ENCODE assay signal across 9 cellular contexts in the genomic region with DNA sequence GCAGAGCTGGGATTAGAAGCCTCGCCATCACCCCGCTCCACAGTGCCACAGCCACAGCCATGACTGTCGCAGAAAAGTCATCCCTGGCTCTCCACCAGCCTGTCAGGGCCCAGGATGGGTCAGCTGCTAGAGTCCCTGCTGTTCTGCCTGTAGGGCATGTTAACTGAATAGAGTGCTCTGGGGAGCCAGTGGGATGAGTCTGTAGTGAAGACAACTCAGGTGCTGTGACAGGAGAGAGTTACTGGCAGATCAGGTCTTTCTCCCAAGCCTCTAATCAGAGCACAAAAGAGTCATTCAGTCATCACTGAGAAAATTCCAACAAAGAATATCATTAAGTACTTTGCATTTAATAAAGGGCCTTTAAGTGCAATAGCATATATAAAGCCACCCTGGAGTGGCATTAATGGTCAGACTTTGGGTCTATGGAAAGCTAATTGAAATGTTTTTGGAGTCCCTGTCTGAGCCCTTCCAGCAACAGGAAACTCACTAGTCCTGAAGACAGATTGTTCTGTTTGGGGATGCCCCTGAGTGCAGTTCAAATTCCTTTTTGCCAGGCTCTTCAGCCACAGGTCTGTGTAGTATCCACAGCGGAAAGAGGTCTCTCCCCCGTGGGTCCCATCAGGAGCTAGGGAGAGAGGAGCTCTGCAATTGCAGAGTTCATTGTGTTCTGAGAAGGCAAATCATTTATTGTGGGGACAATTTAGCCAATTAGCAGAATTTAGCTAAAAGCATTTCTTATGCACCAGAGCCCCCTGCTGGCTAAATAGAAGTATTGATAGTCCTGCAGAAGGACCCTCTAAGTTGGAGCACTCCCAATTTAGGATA. TPM values are rescaled to one million over a fixed set of nuclear protein-coding genes. Genes with fewer than 3 reads are reported as not detected.
A peak's percentile ranks its signal among the peaks of the same experiment; 100 is the strongest.
DNase-seq lines count a peak whose midpoint lies in the region; ATAC-seq and TF ChIP-seq lines count a peak whose summit lies in the region.
"Had no signal": no experiment of that assay in that cellular context is flagged by ENCODE, and none has a peak within 500 bp of the region (broad histone marks: within the 10 kb centered on the region; RNA-seq: fewer than 3 reads in every experiment).

No MANE protein-coding gene starts in this region.

- no peak overlapping the region for H3K27ac Mint-ChIP-seq in CD4-positive, alpha-beta T cell
- H3K27ac Mint-ChIP-seq in activated CD8-positive, alpha-beta T cell treated with anti-CD3 and anti-CD28 coated beads for 36 hours = no peak overlapping the region

- peaks cover 8% of the 10 kb centered on the region for H3K9me3 Mint-ChIP-seq in CD4-positive, alpha-beta T cell
- peaks cover 20% of the 10 kb centered on the region for H3K9me3 Mint-ChIP-seq in activated CD8-positive, alpha-beta T cell treated with anti-CD3 and anti-CD28 coated beads for 36 hours

- ATAC-seq in CD4-positive, alpha-beta T cell (ENCODE audit: poor library complexity) = no peak
- peak; percentile 44 for ATAC-seq in GM21423 (IDR thresholded peaks at IDR 0.05; ENCODE audit: unreplicated experiment)
- no peak for ATAC-seq in activated CD8-positive, alpha-beta T cell treated with anti-CD3 and anti-CD28 coated beads for 36 hours

- peak; percentile 89 for TF ChIP-seq CTCF in CD4-positive, alpha-beta T cell (IDR thresholded peaks at IDR 0.05)
- peak; percentile 86 for TF ChIP-seq CTCF in activated CD8-positive, alpha-beta T cell treated with anti-CD3 and anti-CD28 coated beads for 36 hours (IDR thresholded peaks at IDR 0.05)

- CTCF ChIA-PET in CD4-positive, alpha-beta T cell (lab: Charles Lee) = interaction anchor here (0.7 to 1.2 kb wide), 3 partner anchors 9 to 20 kb away, joined by 3 to 7 read pairs (median 4); no protein-coding TSS in a partner anchor
- CTCF ChIA-PET in activated CD8-positive, alpha-beta T cell treated with anti-CD3 and anti-CD28 coated beads for 36 hours (lab: Charles Lee) = interaction anchor here (0.6 to 3.6 kb wide), 18 partner anchors 9 to 457 kb away, joined by 3 to 33 read pairs (median 4); no protein-coding TSS in a partner anchor

- intact Hi-C loops in CD4-positive, alpha-beta T cell (cut with DNase I, micrococcal nuclease) = loop anchor here (1.0 to 10.0 kb wide), 5 partner anchors 97 to 1309 kb away; no protein-coding TSS in a partner anchor
- intact Hi-C loops in activated CD8-positive, alpha-beta T cell treated with anti-CD3 and anti-CD28 coated beads for 36 hours (cut with micrococcal nuclease) = loop anchor here (2.0 kb wide), 1 partner anchor 433 kb away; no protein-coding TSS in a partner anchor

- no peak overlapping the region for H3K27ac ChIP-seq in CD4-positive, alpha-beta T cell (ENCODE audit: low read depth, low read length)
- H3K27ac ChIP-seq: SJSA1 had no signal

- DNase-seq in CD4-positive, alpha-beta T cell = peak in 2 of 10 experiments; percentile 4 to 7
- DNase-seq in NCI-H2196 treated with DMSO at 0.1 percent for 48 hours (lab: John Stamatoyannopoulos, UW; ENCODE audit: unreplicated experiment) (peak; percentile 61), germinal center (ENCODE audit: low spot score) (peak; percentile 54), putamen (ENCODE audit: low spot score) (peak; percentile 61), cerebellar nuclear complex (lab: John Stamatoyannopoulos, UW) (no peak), GM19238 (ENCODE audit: insufficient read length, low spot score) (no peak)
- DNase-seq in activated CD8-positive, alpha-beta T cell treated with anti-CD3 and anti-CD28 coated beads for 36 hours = peak; percentile 31

- H3K27me3 Mint-ChIP-seq in CD4-positive, alpha-beta T cell = peaks cover 66% of the 10 kb centered on the region
- H3K27me3 Mint-ChIP-seq in activated CD8-positive, alpha-beta T cell treated with anti-CD3 and anti-CD28 coated beads for 36 hours = peaks cover 31% of the 10 kb centered on the region

- peaks cover 8% of the 10 kb centered on the region for H3K9me3 ChIP-seq in CD4-positive, alpha-beta T cell (ENCODE audit: control insufficient read depth, low read length)
- H3K9me3 ChIP-seq: SJSA1 had no signal

- POLR2A ChIA-PET in CD4-positive, alpha-beta T cell (lab: Charles Lee) = interaction anchor here (1.1 kb wide), 1 partner anchor 10 kb away, joined by 5 read pairs; no protein-coding TSS in a partner anchor
- POLR2A ChIA-PET in activated CD8-positive, alpha-beta T cell treated with anti-CD3 and anti-CD28 coated beads for 36 hours (lab: Charles Lee) = no interaction called here

- no peaks in the 10 kb centered on the region for H3K36me3 Mint-ChIP-seq in CD4-positive, alpha-beta T cell (ENCODE audit: low read depth)
- peaks cover 3% of the 10 kb centered on the region for H3K36me3 Mint-ChIP-seq in activated CD8-positive, alpha-beta T cell treated with anti-CD3 and anti-CD28 coated beads for 36 hours (ENCODE audit: low read depth)

- no peaks in the 10 kb centered on the region for H3K4me1 Mint-ChIP-seq in CD4-positive, alpha-beta T cell (ENCODE audit: low read depth)
- no peaks in the 10 kb centered on the region for H3K4me1 Mint-ChIP-seq in activated CD8-positive, alpha-beta T cell treated with anti-CD3 and anti-CD28 coated beads for 36 hours (ENCODE audit: low read depth)

- peaks cover 23% of the 10 kb centered on the region for H3K27me3 ChIP-seq in CD4-positive, alpha-beta T cell (ENCODE audit: control insufficient read depth, insufficient read depth, low read length)

- no peak overlapping the region for H3K4me3 Mint-ChIP-seq in CD4-positive, alpha-beta T cell
- no peak overlapping the region for H3K4me3 Mint-ChIP-seq in activated CD8-positive, alpha-beta T cell treated with anti-CD3 and anti-CD28 coated beads for 36 hours

RNA-seq across cellular contexts. Expression of gene C14orf132, which starts 45.2 kb away (rescaled TPM):
- 1 to 10 TPM; 2.0 to 2.4 TPM for total RNA-seq in CD4-positive, alpha-beta T cell
- 1 to 10 TPM; 1.6 to 2.3 TPM for total RNA-seq in activated CD8-positive, alpha-beta T cell treated with anti-CD3 and anti-CD28 coated beads for 36 hours

Comparison
In these comparisons a context has a peak if more than half of its experiments do, and no peak if none do; other contexts are left out.
1. DNase-seq: peak in NCI-H2196 treated with DMSO at 0.1 percent for 48 hours (single experiment), activated CD8-positive, alpha-beta T cell treated with anti-CD3 and anti-CD28 coated beads for 36 hours (single experiment), germinal center (single experiment) and putamen (single experiment); none in cerebellar nuclear complex (0 of 2) and GM19238 (single experiment).